Comparison of ENCODE assay signal across 21 cellular contexts in the genomic region with DNA sequence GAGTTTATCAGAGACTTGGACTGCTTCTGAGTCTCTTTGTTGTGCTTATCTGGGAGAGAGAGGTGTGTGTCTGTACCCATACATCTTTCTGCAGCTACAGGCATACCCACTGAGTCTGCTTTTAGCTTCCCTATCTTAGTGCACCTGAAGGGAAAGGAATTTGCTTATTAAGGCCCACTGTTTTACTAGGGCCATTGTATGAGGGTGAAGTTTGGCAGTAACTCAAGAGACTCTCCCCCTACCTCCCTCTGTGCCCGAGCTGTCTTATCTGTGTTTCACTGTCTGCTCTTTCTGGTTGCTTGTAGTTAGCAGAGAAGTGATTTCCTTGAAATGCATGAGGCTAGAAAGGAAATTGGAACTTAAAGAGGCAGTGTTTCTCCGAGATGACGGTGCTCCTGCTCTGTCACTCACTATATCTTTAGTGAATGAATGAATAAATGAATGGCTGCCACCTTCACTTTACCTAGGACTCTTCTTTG. TPM values are rescaled to one million over a fixed set of nuclear protein-coding genes. Genes with fewer than 3 reads are reported as not detected.
"Had no signal": no experiment of that assay in that cellular context is flagged by ENCODE, and none has a peak within 500 bp of the region (broad histone marks: within the 10 kb centered on the region; RNA-seq: fewer than 3 reads in every experiment).

No MANE protein-coding gene starts in this region.

- ATAC-seq: activated T-cell treated with anti-CD3 and anti-CD28 coated beads, Interleukin-2, amount 50 U/mL, for 72 hours; body of pancreas; left colon; natural killer cell treated with Interleukin-12 subunit alpha and Interleukin-12 subunit beta and Interleukin-15 and Interleukin-18, amount 100 ng/mL, for 72 hours; stimulated activated memory B cell treated with anti-CD40 and anti-IgM and Interleukin-4, amounts not matched to agents 10 μg/mL and 1 μg/mL and 100 μg/mL, for 72 hours had no signal

- H3K27ac ChIP-seq: body of pancreas, dorsolateral prefrontal cortex, parathyroid adenoma, sigmoid colon, SK-N-MC, VCaP had no signal

- H3K27me3 ChIP-seq: sigmoid colon had no signal

- H3K36me3 ChIP-seq: lower lobe of right lung, sigmoid colon, upper lobe of right lung had no signal

- H3K9me3 Mint-ChIP-seq: activated T-cell treated with anti-CD3 and anti-CD28 coated beads, Interleukin-2, amount 50 U/mL, for 72 hours; natural killer cell treated with Interleukin-12 subunit alpha and Interleukin-12 subunit beta and Interleukin-15 and Interleukin-18, amount 100 ng/mL, for 72 hours; stimulated activated memory B cell treated with anti-CD40 and anti-IgM and Interleukin-4, amounts not matched to agents 10 μg/mL and 1 μg/mL and 100 μg/mL, for 72 hours had no signal

- H3K27ac Mint-ChIP-seq: activated T-cell treated with anti-CD3 and anti-CD28 coated beads, Interleukin-2, amount 50 U/mL, for 72 hours; natural killer cell treated with Interleukin-12 subunit alpha and Interleukin-12 subunit beta and Interleukin-15 and Interleukin-18, amount 100 ng/mL, for 72 hours; stimulated activated memory B cell treated with anti-CD40 and anti-IgM and Interleukin-4, amounts not matched to agents 10 μg/mL and 1 μg/mL and 100 μg/mL, for 72 hours had no signal

- H3K9ac ChIP-seq: parathyroid adenoma had no signal

- H3K36me3 Mint-ChIP-seq: natural killer cell treated with Interleukin-12 subunit alpha and Interleukin-12 subunit beta and Interleukin-15 and Interleukin-18, amount 100 ng/mL, for 72 hours; stimulated activated memory B cell treated with anti-CD40 and anti-IgM and Interleukin-4, amounts not matched to agents 10 μg/mL and 1 μg/mL and 100 μg/mL, for 72 hours had no signal

- H3K4me1 Mint-ChIP-seq: stimulated activated memory B cell treated with anti-CD40 and anti-IgM and Interleukin-4, amounts not matched to agents 10 μg/mL and 1 μg/mL and 100 μg/mL, for 72 hours had no signal

- H3K9me3 ChIP-seq: body of pancreas, lower lobe of right lung, sigmoid colon, upper lobe of right lung had no signal

- H3K4me3 Mint-ChIP-seq: natural killer cell treated with Interleukin-12 subunit alpha and Interleukin-12 subunit beta and Interleukin-15 and Interleukin-18, amount 100 ng/mL, for 72 hours had no signal

- H3K4me1 ChIP-seq: body of pancreas, lower lobe of right lung, parathyroid adenoma, sigmoid colon, upper lobe of right lung had no signal

- H3K4me3 ChIP-seq: body of pancreas, SK-N-MC had no signal

- DNase-seq: activated CD4-positive, alpha-beta T cell treated with anti-CD3 and anti-CD28 coated beads for 1 hour; activated CD8-positive, alpha-beta memory T cell treated with anti-CD3 and anti-CD28 coated beads for 24 hours; activated gamma-delta T cell treated with Interleukin-2 at 50 U/mL for 16 hours; activated T-cell treated with anti-CD3 and anti-CD28 coated beads, Interleukin-2, amount 50 U/mL, for 72 hours; islet precursor cell; sigmoid colon; stimulated activated CD4-positive, alpha-beta T cell treated with anti-CD3 and anti-CD28 coated beads, Interleukin-4, amount 100 ng/mL, for 4 hours; T-helper 9 cell; upper lobe of right lung had no signal

RNA-seq across cellular contexts. Expression of a gene that starts 0.7 kb away (rescaled TPM):
- total RNA-seq: epithelial cell of proximal tubule had no signal

RNA-seq across cellular contexts. Expression of a gene that starts 26.7 kb away (rescaled TPM):
- total RNA-seq: activated T-cell treated with anti-CD3 and anti-CD28 coated beads, Interleukin-2, amount 50 U/mL, for 72 hours; body of pancreas; cardiac septum; dorsolateral prefrontal cortex; epithelial cell of proximal tubule; frontal cortex; left colon; lower lobe of right lung; natural killer cell treated with Interleukin-12 subunit alpha and Interleukin-12 subunit beta and Interleukin-15 and Interleukin-18, amount 100 ng/mL, for 72 hours; sigmoid colon; upper lobe of right lung had no signal
- polyA plus RNA-seq: sigmoid colon had no signal
